ENCODE assay signal across 13 cellular contexts in genomic region chr1:21636029-21636428, GRCh38. TPM values are rescaled to one million over a fixed set of nuclear protein-coding genes. Genes with fewer than 3 reads are reported as not detected.
DNase-seq lines count a peak whose midpoint lies in the region; ATAC-seq and TF ChIP-seq lines count a peak whose summit lies in the region.
"Had no signal": no experiment of that assay in that cellular context is flagged by ENCODE, and none has a peak within 500 bp of the region (broad histone marks: within the 10 kb centered on the region; RNA-seq: fewer than 3 reads in every experiment).

No MANE protein-coding gene starts in this region.

- DNase-seq in adrenal gland (no peak), mesenchymal stem cell (no peak), retina (no peak), mesenteric fat pad (ENCODE audit: low spot score) (no peak)
- DNase-seq: Caco-2; CD8-positive, alpha-beta memory T cell; GM23248; H7 had no signal

- H3K9ac ChIP-seq in mesenchymal stem cell (ENCODE audit: low read length), result no peak overlapping the region
- H3K9ac ChIP-seq: GM23248 had no signal

- no peak overlapping the region for H2AFZ ChIP-seq in mesenchymal stem cell (ENCODE audit: low read depth, low read length)
- H2AFZ ChIP-seq: GM23248 had no signal

- H4K91ac ChIP-seq in mesenchymal stem cell (ENCODE audit: low read length), result no peak overlapping the region

- H3K27ac ChIP-seq in 22Rv1 (peak overlapping the region; percentile 80), C4-2B (peak overlapping the region; percentile 93), adrenal gland (peak overlapping the region in 3 of 5 donors; percentile 24 to 79 (median 75)), mesenchymal stem cell (ENCODE audit: low read length, poor library complexity, severe bottlenecking) (no peak overlapping the region)
- H3K27ac ChIP-seq: GM23248 had no signal

- H3K4me1 ChIP-seq in adrenal gland (replicated peaks in 1 of 2), result peaks cover 23 to 40% of the 10 kb centered on the region in 2 donors
- peaks cover 45% of the 10 kb centered on the region for H3K4me1 ChIP-seq in mesenchymal stem cell (ENCODE audit: control insufficient read depth, insufficient read depth, low read depth, low read length)

- no peak overlapping the region for H4K8ac ChIP-seq in mesenchymal stem cell (ENCODE audit: low read length)

- no peak overlapping the region for H2BK12ac ChIP-seq in mesenchymal stem cell (ENCODE audit: low read length in 2 of 2)

- H3K27me3 ChIP-seq in adrenal gland, result no peaks in the 10 kb centered on the region
- H3K27me3 ChIP-seq in mesenchymal stem cell (ENCODE audit: control insufficient read depth in 1 of 2, insufficient read depth in 1 of 2, low read length in 2 of 2), result peaks cover 3 to 69% of the 10 kb centered on the region in 2 experiments

- TF ChIP-seq CTCF in 22Rv1 (IDR thresholded peaks at IDR 0.05), result no peak
- no peak for TF ChIP-seq CTCF in C4-2B (conservative IDR thresholded peaks at IDR 0.05)
- no peak for TF ChIP-seq CTCF in adrenal gland (IDR thresholded peaks at IDR 0.05)

- H2BK5ac ChIP-seq in mesenchymal stem cell (ENCODE audit: low read depth, low read length, poor library complexity, severe bottlenecking), result no peak overlapping the region

- H3K4me3 ChIP-seq in adrenal gland (no peak overlapping the region), mesenchymal stem cell (ENCODE audit: insufficient read depth in 1 of 2, low read depth in 1 of 2, low read length in 2 of 2) (no peak overlapping the region)
- H3K4me3 ChIP-seq: GM23248 had no signal

- no peak for ATAC-seq in GM18505 (IDR thresholded peaks at IDR 0.05; ENCODE audit: unreplicated experiment)
- no peak for ATAC-seq in HG03521 (IDR thresholded peaks at IDR 0.05; ENCODE audit: unreplicated experiment)

- H2BK120ac ChIP-seq in mesenchymal stem cell (ENCODE audit: low read depth, low read length), result no peak overlapping the region

- H3K79me1 ChIP-seq in mesenchymal stem cell (replicated peaks; ENCODE audit: low read length, poor library complexity, severe bottlenecking), result no peaks in the 10 kb centered on the region

- H3K14ac ChIP-seq in mesenchymal stem cell (ENCODE audit: low read length in 2 of 2), result no peak overlapping the region

- H3K9me3 ChIP-seq in adrenal gland (replicated peaks in 1 of 3) (no peaks in the 10 kb centered on the region), mesenchymal stem cell (ENCODE audit: control insufficient read depth, low read length) (no peaks in the 10 kb centered on the region)
- H3K9me3 ChIP-seq: Caco-2 had no signal

- H3K36me3 ChIP-seq in adrenal gland (replicated peaks in 1 of 2), result no peaks in the 10 kb centered on the region
- no peaks in the 10 kb centered on the region for H3K36me3 ChIP-seq in mesenchymal stem cell (ENCODE audit: control insufficient read depth in 1 of 2, insufficient read depth in 2 of 2, low read depth in 1 of 2, low read length in 2 of 2)

- peak overlapping the region; percentile 76 for H2AK5ac ChIP-seq in mesenchymal stem cell (ENCODE audit: low read length, severe bottlenecking)

- 69 to 89% (median 71%) methylated on average over 2 of the region's 2 CpGs for WGBS in adrenal gland, 4 donors
- WGBS in mesenchymal stem cell, result 90% methylated on average over 1 of the region's 2 CpGs

- TF ChIP-seq POLR2A in adrenal gland (IDR thresholded peaks at IDR 0.05), result no peak
- TF ChIP-seq POLR2A in GM18505 (IDR thresholded peaks at IDR 0.05; ENCODE audit: borderline replicate concordance, extremely low read depth, insufficient read depth, insufficient read length), result no peak

- no peak overlapping the region for H2BK15ac ChIP-seq in mesenchymal stem cell (ENCODE audit: low read depth, poor library complexity, severe bottlenecking)

- no peak overlapping the region for H3K18ac ChIP-seq in mesenchymal stem cell (ENCODE audit: low read depth in 1 of 2, low read length in 2 of 2)

- H3K4me2 ChIP-seq in mesenchymal stem cell (ENCODE audit: low read length, poor library complexity, severe bottlenecking), result no peak overlapping the region

- H3K23ac ChIP-seq in mesenchymal stem cell (ENCODE audit: low read length in 2 of 2), result no peak overlapping the region

- H3K4ac ChIP-seq in mesenchymal stem cell (ENCODE audit: low read depth in 1 of 2, low read length in 2 of 2), result no peak overlapping the region

- intact Hi-C loops in adrenal gland (cut with DNase I), result no loop called here

RNA-seq across cellular contexts. Expression of gene RAP1GAP, which starts 33.1 kb away (rescaled TPM):
- 100 to 1,000 TPM in 3 of 8 donors, 10 to 100 TPM in 5; 52.4 to 409 (median 90.0) TPM for total RNA-seq in adrenal gland
- polyA plus RNA-seq in adrenal gland, result 100 to 1,000 TPM in 2 of 3 donors, 10 to 100 TPM in 1; 62.4 to 250 (median 105) TPM
- polyA plus RNA-seq in mesenchymal stem cell (2013, experiment 1 of 2), result 0.50 TPM
- polyA plus RNA-seq in mesenchymal stem cell (2013, experiment 2 of 2), result 0.62 TPM
- total RNA-seq in mesenteric fat pad, result 0.26 TPM
- polyA plus RNA-seq: CD8-positive, alpha-beta memory T cell; IgD-negative memory B cell had no signal

Comparison
In these comparisons a context has a peak if more than half of its experiments do, and no peak if none do; other contexts are left out.
1. RNA of gene RAP1GAP, which starts 33.1 kb away (total RNA-seq): 52.4 to 409 TPM in adrenal gland; 0.26 TPM in mesenteric fat pad (single experiment); every median in the first group is over 10 times any median in the second.